Comparison of ENCODE assay signal across 9 cellular contexts in the genomic region with DNA sequence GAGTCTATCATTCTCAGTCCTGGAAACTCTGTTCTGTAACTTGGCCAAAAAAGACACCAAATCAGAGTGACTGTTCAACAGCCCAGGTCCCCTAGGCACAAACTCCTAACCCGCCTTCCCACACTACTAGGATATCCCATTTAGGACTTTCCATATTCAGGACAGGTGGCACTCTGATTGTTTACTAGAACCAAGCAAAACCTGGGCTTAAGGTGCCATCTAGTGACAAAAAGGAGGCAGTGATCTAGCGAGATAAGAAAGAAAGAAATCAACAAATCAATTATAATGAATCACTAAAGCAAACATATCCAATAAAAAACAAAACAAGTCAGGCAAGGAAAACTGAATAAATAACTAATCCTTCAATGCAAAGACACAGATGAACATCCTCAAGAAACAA.
DNase-seq lines count a peak whose midpoint lies in the region; ATAC-seq and TF ChIP-seq lines count a peak whose summit lies in the region.
"Had no signal": no experiment of that assay in that cellular context is flagged by ENCODE, and none has a peak within 500 bp of the region (broad histone marks: within the 10 kb centered on the region; RNA-seq: fewer than 3 reads in every experiment).

No MANE protein-coding gene starts in this region.

- DNase-seq in NCI-H1092 (lab: John Stamatoyannopoulos, UW) (peak; percentile 7), mammary epithelial cell (peak; percentile 39), osteoblast (ENCODE audit: insufficient read length, low spot score, missing footprints) (peak; percentile 11), retina (no peak), COLO829 (ENCODE audit: low spot score) (no peak)
- no peak for DNase-seq in activated T-helper 1 cell treated with anti-CD3 and anti-CD28 coated beads, Interleukin-12 subunit alpha, Interleukin-12 subunit beta, Interleukin-2, Interleukin-4 antibody, amounts not matched to agents 30 ng/mL and 10 ng/mL and 1 ng/mL, durations not matched to agents 14 hours and 24 hours and 36 hours (ENCODE audit: low spot score)

- in situ Hi-C loops in mammary epithelial cell (cut with MboI; ENCODE audit: low sequenced_read_pairs in 2 of 2): loop anchor here (5.0 to 25.0 kb wide), 3 partner anchors 693 to 756 kb away; no protein-coding TSS in a partner anchor

- CTCF ChIA-PET in mammary epithelial cell (lab: Charles Lee; ENCODE audit: low non-redundant PET): no interaction called here

- H3K9me3 Mint-ChIP-seq in activated T-helper 1 cell treated with anti-CD3 and anti-CD28 coated beads, Interleukin-12 subunit alpha, Interleukin-12 subunit beta, Interleukin-2, Interleukin-4 antibody, amounts not matched to agents 30 ng/mL and 10 ng/mL and 1 ng/mL, durations not matched to agents 14 hours and 24 hours and 36 hours: peaks cover 9% of the 10 kb centered on the region

- H3K27ac ChIP-seq in mammary epithelial cell (ENCODE audit: insufficient read depth, low read depth, low read length) (no peak overlapping the region), osteoblast (ENCODE audit: low read depth, low read length) (no peak overlapping the region), gastroesophageal sphincter (no peak overlapping the region)
- H3K27ac ChIP-seq: parathyroid adenoma had no signal

- H3K27ac Mint-ChIP-seq in activated T-helper 1 cell treated with anti-CD3 and anti-CD28 coated beads, Interleukin-12 subunit alpha, Interleukin-12 subunit beta, Interleukin-2, Interleukin-4 antibody, amounts not matched to agents 30 ng/mL and 10 ng/mL and 1 ng/mL, durations not matched to agents 14 hours and 24 hours and 36 hours: no peak overlapping the region

- H3K4me3 ChIP-seq in mammary epithelial cell (replicated peaks in 1 of 3; ENCODE audit: insufficient read depth in 1 of 3, low read depth in 2 of 3, low read length in 3 of 3) (no peak overlapping the region), osteoblast (ENCODE audit: insufficient read depth, low read length) (no peak overlapping the region), gastroesophageal sphincter (no peak overlapping the region)

- no peak overlapping the region for H3K9ac ChIP-seq in mammary epithelial cell (ENCODE audit: insufficient read depth, low read length)
- H3K9ac ChIP-seq: parathyroid adenoma had no signal

- no peaks in the 10 kb centered on the region for H3K79me2 ChIP-seq in mammary epithelial cell (ENCODE audit: insufficient read depth, low read length)
- H3K79me2 ChIP-seq in osteoblast (ENCODE audit: insufficient read depth, low read length): no peaks in the 10 kb centered on the region
- H3K79me2 ChIP-seq: parathyroid adenoma had no signal

- no peaks in the 10 kb centered on the region for H3K9me3 ChIP-seq in mammary epithelial cell (replicated peaks; ENCODE audit: insufficient read depth, low read length)
- H3K9me3 ChIP-seq in osteoblast (ENCODE audit: low read depth, low read length): no peaks in the 10 kb centered on the region
- H3K9me3 ChIP-seq in gastroesophageal sphincter: peaks cover 0 to 22% (median 2%) of the 10 kb centered on the region in 3 donors

- H3K27me3 ChIP-seq in mammary epithelial cell (ENCODE audit: insufficient read depth, low read length) (no peaks in the 10 kb centered on the region), osteoblast (ENCODE audit: insufficient read depth, low read length) (no peaks in the 10 kb centered on the region), gastroesophageal sphincter (no peaks in the 10 kb centered on the region)

- BruUV-seq in mammary epithelial cell (replicated peaks; lab: Mats Ljungman, UMichigan): no TSS peak

- no peak for TF ChIP-seq EP300 in gastroesophageal sphincter (IDR thresholded peaks at IDR 0.05)

- H3K4me1 ChIP-seq in mammary epithelial cell (ENCODE audit: insufficient read depth, low read length) (no peaks in the 10 kb centered on the region), osteoblast (ENCODE audit: insufficient read depth, low read length) (peaks cover 20% of the 10 kb centered on the region), gastroesophageal sphincter (no peaks in the 10 kb centered on the region)
- H3K4me1 ChIP-seq: parathyroid adenoma had no signal

- no peak for ATAC-seq in gastroesophageal sphincter

- H3K4me2 ChIP-seq in mammary epithelial cell (ENCODE audit: insufficient read depth, low read depth, low read length) (no peak overlapping the region), osteoblast (ENCODE audit: insufficient read depth, low read length) (no peak overlapping the region)

- WGBS in mammary epithelial cell (ENCODE audit: low coverage, missing lambda C conversion rate): 5% methylated on average over 2 of the region's 2 CpGs
- WGBS in gastroesophageal sphincter (ENCODE audit: low coverage in 1 of 2), 2 donors: 54 to 83% methylated on average over 2 of the region's 2 CpGs

- peak; percentile 51 for TF ChIP-seq CTCF in GM12873 (IDR thresholded peaks at IDR 0.05; ENCODE audit: insufficient read depth, low read depth, low read length, missing control alignments)
- TF ChIP-seq CTCF in mammary epithelial cell (conservative IDR thresholded peaks at IDR 0.05 in 1 of 2, IDR thresholded peaks at IDR 0.05 in 1 of 2; ENCODE audit: extremely low read depth in 1 of 2, insufficient read depth in 1 of 2, low read depth in 1 of 2, low read length in 2 of 2): peak; percentile 58 to 74
- peak; percentile 56 for TF ChIP-seq CTCF in osteoblast (IDR thresholded peaks at IDR 0.05; ENCODE audit: extremely low read depth, low read depth, low read length)
- peak in 1 of 4 experiments; percentile 37 for TF ChIP-seq CTCF in gastroesophageal sphincter (IDR thresholded peaks at IDR 0.05)

- H2AFZ ChIP-seq in mammary epithelial cell (ENCODE audit: low read depth, low read length) (no peak overlapping the region), osteoblast (ENCODE audit: low read length) (no peak overlapping the region)
- H2AFZ ChIP-seq: parathyroid adenoma had no signal

- no peaks in the 10 kb centered on the region for H3K4me1 Mint-ChIP-seq in activated T-helper 1 cell treated with anti-CD3 and anti-CD28 coated beads, Interleukin-12 subunit alpha, Interleukin-12 subunit beta, Interleukin-2, Interleukin-4 antibody, amounts not matched to agents 30 ng/mL and 10 ng/mL and 1 ng/mL, durations not matched to agents 14 hours and 24 hours and 36 hours (ENCODE audit: low read depth)

- H4K20me1 ChIP-seq in mammary epithelial cell (ENCODE audit: insufficient read depth, low read length): no peaks in the 10 kb centered on the region
- no peaks in the 10 kb centered on the region for H4K20me1 ChIP-seq in osteoblast (ENCODE audit: insufficient read depth, low read length)

- H3K27me3 Mint-ChIP-seq in activated T-helper 1 cell treated with anti-CD3 and anti-CD28 coated beads, Interleukin-12 subunit alpha, Interleukin-12 subunit beta, Interleukin-2, Interleukin-4 antibody, amounts not matched to agents 30 ng/mL and 10 ng/mL and 1 ng/mL, durations not matched to agents 14 hours and 24 hours and 36 hours (ENCODE audit: insufficient read depth): peaks cover 7% of the 10 kb centered on the region

- no peak for TF ChIP-seq POLR2A in gastroesophageal sphincter (IDR thresholded peaks at IDR 0.05)

- H3K36me3 ChIP-seq in mammary epithelial cell (ENCODE audit: insufficient read depth, low read length) (no peaks in the 10 kb centered on the region), osteoblast (ENCODE audit: insufficient read depth, low read length) (no peaks in the 10 kb centered on the region), gastroesophageal sphincter (no peaks in the 10 kb centered on the region)

- dilution Hi-C loops in mammary epithelial cell (cut with HindIII; ENCODE audit: low sequenced_read_pairs): loop anchor here (10.0 kb wide), 1 partner anchor 373 kb away; no protein-coding TSS in a partner anchor

- H3K4me3 Mint-ChIP-seq in activated T-helper 1 cell treated with anti-CD3 and anti-CD28 coated beads, Interleukin-12 subunit alpha, Interleukin-12 subunit beta, Interleukin-2, Interleukin-4 antibody, amounts not matched to agents 30 ng/mL and 10 ng/mL and 1 ng/mL, durations not matched to agents 14 hours and 24 hours and 36 hours: no peak overlapping the region

- H3K36me3 Mint-ChIP-seq in activated T-helper 1 cell treated with anti-CD3 and anti-CD28 coated beads, Interleukin-12 subunit alpha, Interleukin-12 subunit beta, Interleukin-2, Interleukin-4 antibody, amounts not matched to agents 30 ng/mL and 10 ng/mL and 1 ng/mL, durations not matched to agents 14 hours and 24 hours and 36 hours (ENCODE audit: low read depth): no peaks in the 10 kb centered on the region

- intact Hi-C loops in mammary epithelial cell (cut with micrococcal nuclease): loop anchor here (1.0 to 10.0 kb wide), 6 partner anchors 174 to 757 kb away; partner anchors contain the start of gene AXIN2
- intact Hi-C loops in activated T-helper 1 cell treated with anti-CD3 and anti-CD28 coated beads, Interleukin-12 subunit alpha, Interleukin-12 subunit beta, Interleukin-2, Interleukin-4 antibody, amounts not matched to agents 30 ng/mL and 10 ng/mL and 1 ng/mL, durations not matched to agents 14 hours and 24 hours and 36 hours (cut with micrococcal nuclease): loop anchor here (5.0 kb wide), 1 partner anchor 696 kb away; no protein-coding TSS in a partner anchor

Comparison
In these comparisons a context has a peak if more than half of its experiments do, and no peak if none do; other contexts are left out.
1. DNase-seq: peak in NCI-H1092 (single experiment), mammary epithelial cell (single experiment) and osteoblast (single experiment); none in retina (single experiment), activated T-helper 1 cell treated with anti-CD3 and anti-CD28 coated beads, Interleukin-12 subunit alpha, Interleukin-12 subunit beta, Interleukin-2, Interleukin-4 antibody, amounts not matched to agents 30 ng/mL and 10 ng/mL and 1 ng/mL, durations not matched to agents 14 hours and 24 hours and 36 hours (single experiment) and COLO829 (single experiment).